ENCODE assay signal across 9 cellular contexts in the genomic region with DNA sequence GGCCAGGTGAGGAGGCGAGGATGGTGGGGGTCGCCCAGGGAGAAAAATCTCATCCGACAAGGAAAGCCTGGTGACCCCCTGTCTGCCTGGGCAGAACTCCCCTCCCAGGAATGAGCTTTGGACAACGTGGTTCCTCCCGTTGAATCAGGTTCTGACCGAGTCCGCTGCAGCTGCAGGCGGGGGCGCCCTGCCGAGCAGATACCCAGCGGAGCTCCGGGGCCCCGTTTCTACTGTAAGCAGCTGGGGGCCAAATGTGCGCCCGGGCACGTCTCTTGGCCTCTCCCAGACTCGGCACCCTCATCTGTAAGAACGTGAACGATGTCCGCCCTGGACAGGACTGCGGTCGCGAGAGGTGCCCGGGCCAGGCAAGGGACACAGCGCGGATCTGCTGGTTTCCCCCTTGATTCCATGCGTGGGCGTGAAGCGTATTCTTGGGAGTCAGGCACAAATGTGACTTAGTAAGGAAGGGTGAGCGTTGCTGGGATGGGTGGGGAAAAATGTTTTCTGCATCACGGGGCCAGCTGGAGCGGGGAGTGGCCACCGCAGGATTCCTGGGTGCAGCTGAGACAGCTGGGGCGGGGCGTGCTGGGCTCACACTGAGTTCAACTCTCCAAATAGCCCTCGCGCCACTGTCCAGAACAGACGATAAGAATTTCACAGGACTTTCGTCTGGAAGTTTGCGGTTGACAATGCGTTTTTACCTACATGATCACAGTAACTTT. TPM values are rescaled to one million over a fixed set of nuclear protein-coding genes. Genes with fewer than 3 reads are reported as not detected.
DNase-seq lines count a peak whose midpoint lies in the region; ATAC-seq and TF ChIP-seq lines count a peak whose summit lies in the region.
"Had no signal": no experiment of that assay in that cellular context is flagged by ENCODE, and none has a peak within 500 bp of the region (broad histone marks: within the 10 kb centered on the region; RNA-seq: fewer than 3 reads in every experiment).

No MANE protein-coding gene starts in this region.

- H3K4me1 ChIP-seq in adipocyte (ENCODE audit: control insufficient read depth, insufficient read depth, low read length): peaks cover 19% of the 10 kb centered on the region

- no peaks in the 10 kb centered on the region for H3K36me3 ChIP-seq in adipocyte (ENCODE audit: control insufficient read depth, insufficient read depth, low read length, severe bottlenecking)

- H3K27me3 Mint-ChIP-seq in naive thymus-derived CD8-positive, alpha-beta T cell: peaks cover 10 to 52% (median 34%) of the 10 kb centered on the region in 5 donors
- peaks cover 58% of the 10 kb centered on the region for H3K27me3 Mint-ChIP-seq in T-helper 2 cell treated with Interferon-gamma antibody and Interleukin-4, amounts not matched to agents 5 μg/mL and 100 μg/mL, for 36 hours (ENCODE audit: low read depth)

- intact Hi-C loops in left ventricle myocardium superior (cut with micrococcal nuclease): no loop called here

- H3K4me3 ChIP-seq in adipocyte (ENCODE audit: low read length) (peak overlapping the region; percentile 84), retinal pigment epithelial cell (ENCODE audit: low read length) (peak overlapping the region; percentile 57)

- peak overlapping the region in 3 of 10 donors; percentile 21 to 45 (median 28) for H3K4me3 Mint-ChIP-seq in naive thymus-derived CD8-positive, alpha-beta T cell
- H3K4me3 Mint-ChIP-seq in T-helper 2 cell treated with Interferon-gamma antibody and Interleukin-4, amounts not matched to agents 5 μg/mL and 100 μg/mL, for 36 hours: no peak overlapping the region

- H3K9me3 ChIP-seq in adipocyte (ENCODE audit: control insufficient read depth, low read length): no peaks in the 10 kb centered on the region

- peaks cover 0 to 8% (median 3%) of the 10 kb centered on the region in 4 donors for H3K4me1 Mint-ChIP-seq in naive thymus-derived CD8-positive, alpha-beta T cell
- no peaks in the 10 kb centered on the region for H3K4me1 Mint-ChIP-seq in T-helper 2 cell treated with Interferon-gamma antibody and Interleukin-4, amounts not matched to agents 5 μg/mL and 100 μg/mL, for 36 hours (ENCODE audit: low read depth)

- CTCF ChIA-PET in HEK293T (lab: Yijun Ruan, JAX): no interaction called here

- TF ChIP-seq CTCF in retinal pigment epithelial cell (conservative IDR thresholded peaks at IDR 0.05; ENCODE audit: low read depth, low read length): no peak
- TF ChIP-seq CTCF in GM20000 (IDR thresholded peaks at IDR 0.05; ENCODE audit: extremely low read depth, missing control alignments): no peak

- no peak overlapping the region for H3K27ac Mint-ChIP-seq in naive thymus-derived CD8-positive, alpha-beta T cell
- H3K27ac Mint-ChIP-seq in T-helper 2 cell treated with Interferon-gamma antibody and Interleukin-4, amounts not matched to agents 5 μg/mL and 100 μg/mL, for 36 hours: no peak overlapping the region

- H3K27me3 ChIP-seq in adipocyte (replicated peaks; ENCODE audit: control insufficient read depth, insufficient read depth, low read length): no peaks in the 10 kb centered on the region

- peak overlapping the region; percentile 88 for H3K9ac ChIP-seq in adipocyte (ENCODE audit: low read length)
- H3K9ac ChIP-seq: KMS-11 had no signal

- H3K9me3 Mint-ChIP-seq in naive thymus-derived CD8-positive, alpha-beta T cell: no peaks in the 10 kb centered on the region
- no peaks in the 10 kb centered on the region for H3K9me3 Mint-ChIP-seq in T-helper 2 cell treated with Interferon-gamma antibody and Interleukin-4, amounts not matched to agents 5 μg/mL and 100 μg/mL, for 36 hours

- DNase-seq in HCEC 1CT (peak; percentile 96), adipocyte (ENCODE audit: low read depth) (peak; percentile 93), left ventricle myocardium superior (peak; percentile 88), retinal pigment epithelial cell (ENCODE audit: low read depth) (peak; percentile 92), HEK293T (ENCODE audit: extremely low spot score) (no peak), GM20000 (ENCODE audit: low spot score) (no peak)
- DNase-seq in naive thymus-derived CD8-positive, alpha-beta T cell: no peak
- DNase-seq in T-helper 2 cell treated with Interferon-gamma antibody and Interleukin-4, amounts not matched to agents 5 μg/mL and 100 μg/mL, for 36 hours (ENCODE audit: low spot score): no peak

- H3K36me3 Mint-ChIP-seq in naive thymus-derived CD8-positive, alpha-beta T cell: no peaks in the 10 kb centered on the region
- H3K36me3 Mint-ChIP-seq in T-helper 2 cell treated with Interferon-gamma antibody and Interleukin-4, amounts not matched to agents 5 μg/mL and 100 μg/mL, for 36 hours (ENCODE audit: low read depth): no peaks in the 10 kb centered on the region

- POLR2A ChIA-PET in HEK293T (lab: Yijun Ruan, JAX): interaction anchor here (0.8 kb wide), 1 partner anchor 16 kb away, joined by 3 read pairs; no protein-coding TSS in a partner anchor
- POLR2A ChIA-PET in naive thymus-derived CD8-positive, alpha-beta T cell (lab: Charles Lee): no interaction called here

- ATAC-seq in left ventricle myocardium superior: peak; percentile 95
- no peak for ATAC-seq in naive thymus-derived CD8-positive, alpha-beta T cell

TF ChIP-seq in HEK293T, 16 proteins besides CTCF, POLR2A, EP300 and RAD21:
- TF ChIP-seq FOXA1 (IDR thresholded peaks at IDR 0.05) (no peak), ARNT (IDR thresholded peaks at IDR 0.05) (no peak), ELF4 (IDR thresholded peaks at IDR 0.05) (no peak), FOXK2 (IDR thresholded peaks at IDR 0.05) (no peak)
TF ChIP-seq in HEK293T: peak in this region for 0.

RNA-seq across cellular contexts. Expression of a gene that starts 20.2 kb away (rescaled TPM):
- total RNA-seq in left ventricle myocardium superior: 82.0 TPM
- 1 to 10 TPM; 2.1 to 3.1 TPM for total RNA-seq in naive thymus-derived CD8-positive, alpha-beta T cell
- polyA plus RNA-seq in naive thymus-derived CD8-positive, alpha-beta T cell: 1 to 10 TPM in 2 of 3 donors, not detected in 1; 1.2 to 3.1 TPM

RNA-seq across cellular contexts. Expression of a gene that starts 33.7 kb away (rescaled TPM):
- 0.52 TPM for total RNA-seq in left ventricle myocardium superior
- not detected for total RNA-seq in naive thymus-derived CD8-positive, alpha-beta T cell
- not detected for polyA plus RNA-seq in naive thymus-derived CD8-positive, alpha-beta T cell

Comparison
In these comparisons a context has a peak if more than half of its experiments do, and no peak if none do; other contexts are left out.
1. DNase-seq: peak in HCEC 1CT (single experiment), adipocyte (single experiment), left ventricle myocardium superior (single experiment) and retinal pigment epithelial cell (single experiment); none in HEK293T (single experiment), naive thymus-derived CD8-positive, alpha-beta T cell (0 of 10), T-helper 2 cell treated with Interferon-gamma antibody and Interleukin-4, amounts not matched to agents 5 μg/mL and 100 μg/mL, for 36 hours (single experiment) and GM20000 (single experiment).
2. RNA of a gene that starts 20.2 kb away (total RNA-seq): 82.0 TPM in left ventricle myocardium superior (single experiment); 2.1 to 3.1 TPM in naive thymus-derived CD8-positive, alpha-beta T cell; every median in the first group is over 10 times any median in the second.